ENCODE assay signal across 8 cellular contexts in genomic region chr6:125748534-125749111, GRCh38. TPM values are rescaled to one million over a fixed set of nuclear protein-coding genes. Genes with fewer than 3 reads are reported as not detected.
DNase-seq lines count a peak whose midpoint lies in the region; ATAC-seq, FAIRE-seq and TF ChIP-seq lines count a peak whose summit lies in the region.

No MANE protein-coding gene starts in this region.

- H3K4me1 ChIP-seq in heart right ventricle: peaks cover 0 to 50% (median 18%) of the 10 kb centered on the region in 9 donors
- H3K4me1 ChIP-seq in Peyer's patch: peaks cover 0 to 24% (median 10%) of the 10 kb centered on the region in 4 donors
- peaks cover 24% of the 10 kb centered on the region for H3K4me1 ChIP-seq in mucosa of descending colon (ENCODE audit: low read depth)

- no peak for TF ChIP-seq POLR2A in Peyer's patch (IDR thresholded peaks at IDR 0.05)

- intact Hi-C loops in heart right ventricle (cut with DNase I) (loop anchor here in 7 of 10 donors (1.0 to 10.0 kb wide), 9 partner anchors 76 to 386 kb away; no protein-coding TSS in a partner anchor), Right ventricle myocardium inferior (cut with DNase I) (loop anchor here (2.0 kb wide), 1 partner anchor 164 kb away; no protein-coding TSS in a partner anchor), mucosa of descending colon (cut with DNase I, micrococcal nuclease) (no loop called here)

- peak in 1 of 9 donors; percentile 14 for TF ChIP-seq CTCF in heart right ventricle (IDR thresholded peaks at IDR 0.05)
- TF ChIP-seq CTCF in Peyer's patch (IDR thresholded peaks at IDR 0.05): no peak
- TF ChIP-seq CTCF in mucosa of descending colon (IDR thresholded peaks at IDR 0.05): no peak
- no peak for TF ChIP-seq CTCF in GM20000 (IDR thresholded peaks at IDR 0.05; ENCODE audit: extremely low read depth, missing control alignments)

- H3K9me3 ChIP-seq in heart right ventricle: no peaks in the 10 kb centered on the region
- peaks cover 0 to 8% (median 0%) of the 10 kb centered on the region in 4 donors for H3K9me3 ChIP-seq in Peyer's patch
- H3K9me3 ChIP-seq in mucosa of descending colon: no peaks in the 10 kb centered on the region

- DNase-seq in heart right ventricle (no peak), Right ventricle myocardium inferior (ENCODE audit: missing footprints) (no peak), Peyer's patch (peak in 1 of 3 donors; percentile 20), cerebellum (ENCODE audit: low spot score) (peak; percentile 16), mucosa of descending colon (peak in 1 of 3 donors; percentile 22), GM20000 (ENCODE audit: low spot score) (no peak), RCC 7860 (ENCODE audit: low spot score) (no peak), COR-L47 (lab: John Stamatoyannopoulos, UW) (no peak)

- peak in 3 of 8 donors; percentile 1 to 4 (median 1) for ATAC-seq in heart right ventricle
- no peak for ATAC-seq in Right ventricle myocardium inferior
- no peak for ATAC-seq in mucosa of descending colon

- H3K36me3 ChIP-seq in heart right ventricle (no peaks in the 10 kb centered on the region), Peyer's patch (no peaks in the 10 kb centered on the region), mucosa of descending colon (ENCODE audit: low read depth) (no peaks in the 10 kb centered on the region)

- peaks cover 0 to 96% (median 0%) of the 10 kb centered on the region in 7 donors for H3K27me3 ChIP-seq in heart right ventricle
- peaks cover 0 to 13% of the 10 kb centered on the region in 2 donors for H3K27me3 ChIP-seq in Peyer's patch

- H3K27ac ChIP-seq in heart right ventricle (peak overlapping the region; percentile 88 to 98 (median 94)), Peyer's patch (peak overlapping the region; percentile 45 to 79 (median 66))

- FAIRE-seq in RCC 7860 (lab: Jason Lieb, UNC): no peak

- H3K4me3 ChIP-seq in heart right ventricle (peak overlapping the region; percentile 60 to 87 (median 76)), Peyer's patch (peak overlapping the region; percentile 59 to 73 (median 65)), mucosa of descending colon (peak overlapping the region; percentile 23)

- 1% methylated on average over 25 of the region's 25 CpGs for WGBS in heart right ventricle, 2 donors

RNA-seq across cellular contexts. Expression of gene HEY2, which starts 0.8 kb away (rescaled TPM):
- total RNA-seq in heart right ventricle (10 to 100 TPM; 12.4 to 75.1 (median 36.2) TPM), Right ventricle myocardium inferior (57.5 TPM), Peyer's patch (1 to 10 TPM in 1 of 4 donors, under 1 TPM in 2, not detected in 1; 0.35 to 2.0 (median 0.40) TPM), cerebellum (9.5 TPM), mucosa of descending colon (1 to 10 TPM in 2 of 3 donors, under 1 TPM in 1; 0.58 to 2.9 (median 1.5) TPM)
- 10 to 100 TPM; 14.1 to 28.6 TPM for polyA plus RNA-seq in heart right ventricle

RNA-seq across cellular contexts. Expression of gene NCOA7, which starts 42.1 kb away (rescaled TPM):
- total RNA-seq in heart right ventricle (10 to 100 TPM in 7 of 10 donors, 1 to 10 TPM in 3; 6.2 to 21.3 (median 11.1) TPM), Right ventricle myocardium inferior (12.5 TPM), Peyer's patch (10 to 100 TPM; 15.4 to 80.9 (median 27.7) TPM), cerebellum (28.8 TPM), mucosa of descending colon (10 to 100 TPM; 28.9 to 54.0 (median 49.6) TPM)
- 10 to 100 TPM in 1 of 2 donors, 1 to 10 TPM in 1; 4.2 to 10.2 TPM for polyA plus RNA-seq in heart right ventricle

Comparison
In these comparisons a context has a peak if more than half of its experiments do, and no peak if none do; other contexts are left out.
1. H3K4me3 ChIP-seq: peak in every context shown above with its lines; median percentile 76 in heart right ventricle; 65 in Peyer's patch; 23 in mucosa of descending colon.
2. intact Hi-C loops: an anchor here in heart right ventricle (1.0 to 10.0 kb wide) and Right ventricle myocardium inferior (2.0 kb wide); none called in mucosa of descending colon.